Comparison of ENCODE assay signal across 12 cellular contexts in genomic region chr11:93537022-93537421, GRCh38. TPM values are rescaled to one million over a fixed set of nuclear protein-coding genes. Genes with fewer than 3 reads are reported as not detected.
A peak's percentile ranks its signal among the peaks of the same experiment; 100 is the strongest.
DNase-seq lines count a peak whose midpoint lies in the region; ATAC-seq, FAIRE-seq and TF ChIP-seq lines count a peak whose summit lies in the region.
"Had no signal": no experiment of that assay in that cellular context is flagged by ENCODE, and none has a peak within 500 bp of the region (broad histone marks: within the 10 kb centered on the region; RNA-seq: fewer than 3 reads in every experiment).

No MANE protein-coding gene starts in this region.

- H3K9me2 ChIP-seq in GM23338 (ENCODE audit: insufficient read depth) = no peaks in the 10 kb centered on the region

- H3K4me1 Mint-ChIP-seq in GM23338 (peaks cover 70% of the 10 kb centered on the region), astrocyte (ENCODE audit: low read depth, unreplicated experiment) (peaks cover 56% of the 10 kb centered on the region)

- TF ChIP-seq POLR2A in stomach (IDR thresholded peaks at IDR 0.05) (no peak), lower leg skin (IDR thresholded peaks at IDR 0.05) (no peak)

- H3K36me3 Mint-ChIP-seq in GM23338 (ENCODE audit: low read depth) (no peaks in the 10 kb centered on the region; the same call in 2 of the 3 replicates), astrocyte (ENCODE audit: low read depth, unreplicated experiment) (peaks cover 15% of the 10 kb centered on the region)

- H3K4me1 ChIP-seq in GM23338 (ENCODE audit: insufficient read depth) (peaks cover 32% of the 10 kb centered on the region), astrocyte (ENCODE audit: insufficient read depth, low read length) (peaks cover 12% of the 10 kb centered on the region), stomach (peaks cover 22 to 69% (median 39%) of the 10 kb centered on the region in 4 donors)

- no peak for FAIRE-seq in astrocyte (lab: Jason Lieb, UNC)
- FAIRE-seq: GM12892 had no signal

- peak overlapping the region; percentile 30; the same call in 1 of the 2 replicates for H3K27ac Mint-ChIP-seq in GM23338
- peak overlapping the region; percentile 34 for H3K27ac Mint-ChIP-seq in astrocyte (ENCODE audit: unreplicated experiment)

- no peak overlapping the region for H3K4me3 ChIP-seq in GM23338
- H3K4me3 ChIP-seq in astrocyte (ENCODE audit: insufficient read depth, low read depth, low read length) = no peak overlapping the region
- no peak overlapping the region for H3K4me3 ChIP-seq in stomach
- H3K4me3 ChIP-seq in lower leg skin (ENCODE audit: low read depth, poor library complexity, severe bottlenecking) = no peak overlapping the region
- H3K4me3 ChIP-seq: PC-9, skin epidermis had no signal

- TF ChIP-seq CTCF in GM23338 (conservative IDR thresholded peaks at IDR 0.05; ENCODE audit: low read depth in 2 of 2) (no peak), astrocyte (IDR thresholded peaks at IDR 0.05; ENCODE audit: insufficient read depth, low read depth, low read length) (no peak), stomach (IDR thresholded peaks at IDR 0.05) (no peak), lower leg skin (IDR thresholded peaks at IDR 0.05) (no peak)

- no peaks in the 10 kb centered on the region for H3K9me3 Mint-ChIP-seq in GM23338
- peaks cover 3% of the 10 kb centered on the region for H3K9me3 Mint-ChIP-seq in astrocyte (ENCODE audit: unreplicated experiment)

- H3K4me2 ChIP-seq in GM23338 = peak overlapping the region; percentile 38; the same call in 1 of the 2 replicates
- no peak overlapping the region for H3K4me2 ChIP-seq in astrocyte (ENCODE audit: low read length)

- H4K20me1 ChIP-seq in GM23338 (replicated peaks; ENCODE audit: insufficient read depth) (peaks cover 3% of the 10 kb centered on the region), astrocyte (ENCODE audit: insufficient read depth, low read length) (peaks cover 76% of the 10 kb centered on the region)

- H3K27me3 Mint-ChIP-seq in GM23338 (ENCODE audit: insufficient read depth, low read depth, poor library complexity) = peaks cover 6% of the 10 kb centered on the region
- no peaks in the 10 kb centered on the region for H3K27me3 Mint-ChIP-seq in astrocyte (ENCODE audit: low read depth, unreplicated experiment)

- H3K9ac ChIP-seq in astrocyte (ENCODE audit: low read length) = no peak overlapping the region

- no peak for TF ChIP-seq EP300 in stomach (IDR thresholded peaks at IDR 0.05)

- H3K9me3 ChIP-seq in astrocyte (ENCODE audit: insufficient read depth, low read depth, low read length) (no peaks in the 10 kb centered on the region), stomach (no peaks in the 10 kb centered on the region)

- intact Hi-C loops in stomach (cut with DNase I; ENCODE audit: low total_unique reads) = no loop called here
- intact Hi-C loops in lower leg skin (cut with DNase I; ENCODE audit: low total_unique reads) = no loop called here

- peaks cover 92% of the 10 kb centered on the region for H3K79me2 ChIP-seq in GM23338 (replicated peaks; ENCODE audit: insufficient read depth)
- peaks cover 20% of the 10 kb centered on the region for H3K79me2 ChIP-seq in astrocyte (ENCODE audit: insufficient read depth, low read length)

- H3K27me3 ChIP-seq in GM23338 (ENCODE audit: insufficient read depth) (no peaks in the 10 kb centered on the region), astrocyte (ENCODE audit: insufficient read depth, low read length) (no peaks in the 10 kb centered on the region), stomach (no peaks in the 10 kb centered on the region)

- H2AFZ ChIP-seq in GM23338 (no peak overlapping the region), astrocyte (ENCODE audit: low read depth, low read length) (no peak overlapping the region)
- H2AFZ ChIP-seq: PC-9 had no signal

- DNase-seq in GM23338 (ENCODE audit: low spot score) (peak; percentile 19), astrocyte (ENCODE audit: low read depth) (no peak), hippocampal formation (lab: John Stamatoyannopoulos, UW) (peak; percentile 31 to 44), stomach (peak; percentile 52), Kasumi-1 (lab: John Stamatoyannopoulos, UW) (no peak), lower leg skin (ENCODE audit: low spot score in 2 of 2) (no peak), HUDEP-2 (lab: John Stamatoyannopoulos, UW; ENCODE audit: unreplicated experiment in 76 of 76) (no peak)
- DNase-seq: T1000 had no signal

- WGBS in stomach, 5 donors = 31 to 50% (median 33%) methylated on average over 5 of the region's 5 CpGs
- 24 to 40% methylated on average over 5 of the region's 5 CpGs for WGBS in lower leg skin, 2 donors

- H3K27ac ChIP-seq in GM23338 (ENCODE audit: low read depth) = peak overlapping the region; percentile 57; the same call in 1 of the 2 replicates
- no peak overlapping the region for H3K27ac ChIP-seq in astrocyte (ENCODE audit: low read depth, low read length)
- peak overlapping the region in 4 of 5 donors; percentile 46 to 73 (median 62) for H3K27ac ChIP-seq in stomach
- H3K27ac ChIP-seq: PC-9 had no signal

- H3F3A ChIP-seq in GM23338 (replicated peaks; ENCODE audit: low read depth) = no peaks in the 10 kb centered on the region

- peak; percentile 49 for ATAC-seq in GM23338
- no peak for ATAC-seq in GM19023 (IDR thresholded peaks at IDR 0.05; ENCODE audit: unreplicated experiment)

- H3K4me3 Mint-ChIP-seq in GM23338 = no peak overlapping the region
- H3K4me3 Mint-ChIP-seq in astrocyte (ENCODE audit: unreplicated experiment) = no peak overlapping the region

- H3K36me3 ChIP-seq in GM23338 (ENCODE audit: insufficient read depth) (no peaks in the 10 kb centered on the region), astrocyte (ENCODE audit: insufficient read depth, low read length) (no peaks in the 10 kb centered on the region), stomach (no peaks in the 10 kb centered on the region)

TF ChIP-seq in GM23338, 12 proteins besides CTCF, POLR2A, EP300 and RAD21 (continues in another document):
- no peak for TF ChIP-seq EZH2phosphoT487 (IDR thresholded peaks at IDR 0.05; ENCODE audit: unreplicated experiment)
- TF ChIP-seq POLR2AphosphoS5 (IDR thresholded peaks at IDR 0.05; ENCODE audit: low read depth) = no peak
- TF ChIP-seq ZNF331 (CRISPR knock-in tag; IDR thresholded peaks at IDR 0.05; ENCODE audit: low read depth) = no peak
- no peak for TF ChIP-seq ZNF114 (CRISPR knock-in tag; IDR thresholded peaks at IDR 0.05)
- TF ChIP-seq ETS1 (IDR thresholded peaks at IDR 0.05) = no peak
- no peak for TF ChIP-seq CREB1 (CRISPR knock-in tag; IDR thresholded peaks at IDR 0.05; ENCODE audit: low read depth)

RNA-seq across cellular contexts. Expression of gene SMCO4, which starts 6.2 kb away (rescaled TPM):
- 21.9 and 49.0 TPM in 2 replicates for total RNA-seq in GM23338 (2014; rRNA removed; shearing (Covaris generic))
- 42.2 and 47.6 TPM in 2 replicates for polyA plus RNA-seq in GM23338 (2016; fragmentation: Nextera tagmentation; extraction: Ambion mirVana)
- total RNA-seq in astrocyte = 29.3 and 36.6 TPM in 2 replicates
- total RNA-seq in stomach = 100 to 1,000 TPM in 1 of 5 donors, 10 to 100 TPM in 1, 1 to 10 TPM in 2, not detected in 1; 2.9 to 306 (median 13.3) TPM
- 10 to 100 TPM; 25.1 to 89.1 (median 61.9) TPM for polyA plus RNA-seq in stomach
- total RNA-seq in lower leg skin = 10 to 100 TPM in 3 of 4 donors, 1 to 10 TPM in 1; 8.2 to 30.4 (median 15.3) TPM

Comparison
In these comparisons a context has a peak if more than half of its experiments do, and no peak if none do; other contexts are left out.
1. DNase-seq: peak in GM23338 (single experiment), hippocampal formation (2 of 2) and stomach (single experiment); none in astrocyte (single experiment), Kasumi-1 (0 of 2), lower leg skin (0 of 2) and HUDEP-2 (0 of 76).